ENCODE assay signal across 1 cellular context in genomic region chr5:39194466-39195136, GRCh38.
TF ChIP-seq lines count a peak whose summit lies in the region.

No MANE protein-coding gene starts in this region.

TF ChIP-seq in K562, 482 proteins besides CTCF, POLR2A, EP300 and RAD21 (continued from another document and continues in another):
- TF ChIP-seq ZNF280B (CRISPR knock-in tag; IDR thresholded peaks at IDR 0.05) (no peak), ZNF584 (CRISPR knock-in tag; IDR thresholded peaks at IDR 0.05; ENCODE audit: low read depth) (no peak), HDAC3 (IDR thresholded peaks at IDR 0.05; ENCODE audit: borderline replicate concordance, partially characterized antibody) (peak; percentile 79), ZNF778 (CRISPR knock-in tag; IDR thresholded peaks at IDR 0.05) (no peak), ZNF398 (CRISPR knock-in tag; IDR thresholded peaks at IDR 0.05) (no peak), LARP7 (IDR thresholded peaks at IDR 0.05) (peak; percentile 63; the same call in 1 of the 2 replicates), SLC30A9 (CRISPR knock-in tag; IDR thresholded peaks at IDR 0.05) (no peak), ERF (CRISPR knock-in tag; IDR thresholded peaks at IDR 0.05) (peak; percentile 64; the same call in 1 of the 2 replicates), TFAP4 (CRISPR knock-in tag; IDR thresholded peaks at IDR 0.05; ENCODE audit: borderline replicate concordance) (no peak), NR2C2 (CRISPR knock-in tag; IDR thresholded peaks at IDR 0.05) (no peak), NR2C2 (tag; IDR thresholded peaks at IDR 0.05) (no peak), SMAD4 (CRISPR knock-in tag; conservative IDR thresholded peaks at IDR 0.05) (peak; percentile 57; the same call in 1 of the 2 replicates), ELF4 (CRISPR knock-in tag; IDR thresholded peaks at IDR 0.05) (peak; percentile 94), ZNF134 (CRISPR knock-in tag; conservative IDR thresholded peaks at IDR 0.05) (no peak; the same call in 1 of the 2 replicates), RERE (CRISPR knock-in tag; IDR thresholded peaks at IDR 0.05; ENCODE audit: borderline replicate concordance) (no peak), HDAC1 (IDR thresholded peaks at IDR 0.05) (peak; percentile 10 to 96; a peak in 3 of 4 replicates), DACH1 (IDR thresholded peaks at IDR 0.05; ENCODE audit: partially characterized antibody) (peak; percentile 6), RBFOX2 (IDR thresholded peaks at IDR 0.05; ENCODE audit: low read depth, low read length) (no peak), ARHGAP35 (IDR thresholded peaks at IDR 0.05; ENCODE audit: partially characterized antibody) (no peak), PTBP1 (IDR thresholded peaks at IDR 0.05; ENCODE audit: low read depth, low read length) (no peak), NR1H2 (CRISPR knock-in tag; IDR thresholded peaks at IDR 0.05) (no peak), NCOA1 (IDR thresholded peaks at IDR 0.05; ENCODE audit: low read depth) (peak; percentile 97), TRIM28 (IDR thresholded peaks at IDR 0.05) (peak; percentile 67; the same call in 1 of the 2 replicates), ZSCAN29 (IDR thresholded peaks at IDR 0.05) (no peak), POLR2H (tag; IDR thresholded peaks at IDR 0.05; ENCODE audit: low read depth) (no peak), ZNF347 (CRISPR knock-in tag; IDR thresholded peaks at IDR 0.05; ENCODE audit: low read depth) (no peak), ZHX1 (conservative IDR thresholded peaks at IDR 0.05; ENCODE audit: low read length) (no peak), KLF16 (IDR thresholded peaks at IDR 0.05) (peak; percentile 82), KDM1A (IDR thresholded peaks at IDR 0.05) (peak; percentile 4 to 35; a peak in 2 of 4 replicates), ZNF512 (tag; IDR thresholded peaks at IDR 0.05) (0 out of 2 replicates have a peak, but pooled peaks have one; percentile 15), CREB3L1 (IDR thresholded peaks at IDR 0.05; ENCODE audit: borderline replicate concordance, low read depth) (no peak), ELK1 (CRISPR knock-in tag; IDR thresholded peaks at IDR 0.05) (no peak), WHSC1 (IDR thresholded peaks at IDR 0.05; ENCODE audit: low read length) (peak; percentile 16), CCAR2 (IDR thresholded peaks at IDR 0.05; ENCODE audit: low read depth, low read length) (no peak), RUNX1 (IDR thresholded peaks at IDR 0.05; ENCODE audit: low read depth) (no peak), ZNF655 (CRISPR knock-in tag; IDR thresholded peaks at IDR 0.05) (no peak), HMBOX1 (IDR thresholded peaks at IDR 0.05) (peak; percentile 96), TRIM24 (IDR thresholded peaks at IDR 0.05) (peak; percentile 88 to 89), PATZ1 (CRISPR knock-in tag; IDR thresholded peaks at IDR 0.05; ENCODE audit: borderline replicate concordance) (no peak), NBN (IDR thresholded peaks at IDR 0.05; ENCODE audit: low read depth) (peak; percentile 95)
